Comparison of ENCODE assay signal across 29 cellular contexts in the genomic region with DNA sequence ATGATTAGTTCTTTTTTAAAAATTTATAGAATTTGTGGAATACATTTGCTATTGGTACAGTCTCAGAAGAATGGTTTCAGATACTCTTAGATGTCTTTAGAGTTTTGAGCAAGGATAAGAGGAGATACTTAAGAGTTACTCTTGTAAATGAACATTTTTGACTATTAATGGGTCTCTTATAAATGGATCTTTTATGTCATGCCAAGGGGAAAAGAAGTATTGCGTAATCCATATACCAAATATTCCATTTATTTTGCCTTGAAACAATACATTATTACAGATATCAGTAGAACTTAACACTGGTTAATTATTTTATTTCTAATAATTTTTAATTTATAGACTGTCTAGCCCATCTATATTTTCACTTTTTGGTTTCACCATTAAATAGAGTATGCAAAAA. TPM values are rescaled to one million over a fixed set of nuclear protein-coding genes. Genes with fewer than 3 reads are reported as not detected.
DNase-seq lines count a peak whose midpoint lies in the region; ATAC-seq, FAIRE-seq and TF ChIP-seq lines count a peak whose summit lies in the region.
"Had no signal": no experiment of that assay in that cellular context is flagged by ENCODE, and none has a peak within 500 bp of the region (broad histone marks: within the 10 kb centered on the region; RNA-seq: fewer than 3 reads in every experiment).

No MANE protein-coding gene starts in this region.

- H3K23me2 ChIP-seq in H1 (ENCODE audit: low read depth, low read length): no peaks in the 10 kb centered on the region

- no peak overlapping the region for H3K14ac ChIP-seq in H1 (ENCODE audit: insufficient read length)

- 74% methylated on average over 1 of the region's 1 CpG for WGBS in HepG2 (ENCODE audit: low lambda C conversion rate)
- 100% methylated on average over 1 of the region's 1 CpG for WGBS in right lobe of liver (ENCODE audit: insufficient coverage, low coverage, low lambda C conversion rate, missing lambda C conversion rate)
- WGBS in H1 (ENCODE audit: extremely low coverage in 1 of 2, insufficient coverage in 1 of 2, insufficient read length in 1 of 2, insufficient replicate concordance in 2 of 2, low coverage in 1 of 2, low lambda C conversion rate in 2 of 2, missing lambda C conversion rate in 1 of 2), 2 experiments: 88% methylated on average over 1 of the region's 1 CpG; no CpG with 5 or more reads in 1 of the 2 experiments

- H3K9ac ChIP-seq in HepG2 (ENCODE audit: insufficient read depth, low read depth, low read length): no peak overlapping the region
- H3K9ac ChIP-seq in H1 (replicated peaks in 1 of 4; ENCODE audit: extremely low read depth in 1 of 4, low read depth in 3 of 4, low read length in 3 of 4): no peak overlapping the region
- H3K9ac ChIP-seq: BLaER1 had no signal

- no peak for TF ChIP-seq CTCF in HepG2 (CRISPR knock-in tag; IDR thresholded peaks at IDR 0.05)
- no peak for TF ChIP-seq CTCF in right lobe of liver (IDR thresholded peaks at IDR 0.05)
- TF ChIP-seq CTCF in H1 (IDR thresholded peaks at IDR 0.05; ENCODE audit: control extremely low read depth in 1 of 3, insufficient read depth in 1 of 3, low read depth in 1 of 3, low read length in 3 of 3): no peak

- POLR2A ChIA-PET in HepG2 (lab: Yijun Ruan, JAX): no interaction called here
- POLR2A ChIA-PET in H1 (lab: Charles Lee; ENCODE audit: partially characterized antibody): no interaction called here

- BruUV-seq in HepG2 (replicated peaks; lab: Mats Ljungman, UMichigan): no TSS peak

- no peak overlapping the region for H4K5ac ChIP-seq in H1 (ENCODE audit: insufficient read length, low read depth, low read length)

- H3K79me2 ChIP-seq in HepG2 (ENCODE audit: insufficient read depth, low read length) (no peaks in the 10 kb centered on the region), H1 (ENCODE audit: control insufficient read depth in 1 of 2, insufficient read depth in 2 of 2, low read length in 2 of 2) (no peaks in the 10 kb centered on the region)

- no peak for TF ChIP-seq RAD21 in HepG2 (CRISPR knock-in tag; IDR thresholded peaks at IDR 0.05)
- no peak for TF ChIP-seq RAD21 in Ishikawa (IDR thresholded peaks at IDR 0.05; ENCODE audit: low read depth)
- no peak for TF ChIP-seq RAD21 in H1 (IDR thresholded peaks at IDR 0.05 in 1 of 2, conservative IDR thresholded peaks at IDR 0.05 in 1 of 2; ENCODE audit: low read depth in 2 of 2, low read length in 2 of 2)

- H3K27ac ChIP-seq in HepG2 (ENCODE audit: extremely low read length, insufficient read depth, low read length) (no peak overlapping the region), right lobe of liver (no peak overlapping the region), H1 (ENCODE audit: low read depth, low read length) (no peak overlapping the region)
- H3K27ac ChIP-seq: 22Rv1, BLaER1 had no signal

- CTCF ChIA-PET in HepG2 (lab: Yijun Ruan, JAX; ENCODE audit: low intra/inter-chr PET ratio, low total read pairs): no interaction called here
- CTCF ChIA-PET in H1 (lab: Charles Lee; ENCODE audit: partially characterized antibody): interaction anchor here (1.5 kb wide), 1 partner anchor 31 kb away, joined by 6 read pairs; no protein-coding TSS in a partner anchor

- in situ Hi-C loops in HepG2 (cut with HindIII; ENCODE audit: extremely low pct_ligation_motif_present, low pct_unique_long_range_greater_than_20kb): no loop called here

- H2AK5ac ChIP-seq in H1 (ENCODE audit: low read depth, low read length): no peak overlapping the region

- intact Hi-C loops in HepG2 (cut with micrococcal nuclease; ENCODE audit: unreplicated experiment): no loop called here
- intact Hi-C loops in right lobe of liver (cut with DNase I): no loop called here

- H3K4me3 ChIP-seq in HepG2 (replicated peaks in 1 of 3; ENCODE audit: insufficient read depth in 1 of 3, low read depth in 2 of 3, low read length in 3 of 3): no peak overlapping the region
- no peak overlapping the region for H3K4me3 ChIP-seq in right lobe of liver
- H3K4me3 ChIP-seq in H1 (ENCODE audit: extremely low read depth in 1 of 4, insufficient read depth in 2 of 4, low read depth in 3 of 4, low read length in 4 of 4): no peak overlapping the region
- H3K4me3 ChIP-seq: BLaER1, GM12878 had no signal

- H3K18ac ChIP-seq in H1 (ENCODE audit: extremely low read depth, low read length): no peak overlapping the region

- no peak for FAIRE-seq in HepG2 (lab: Jason Lieb, UNC)
- FAIRE-seq in H1 (lab: Jason Lieb, UNC): no peak
- FAIRE-seq: GM12878, GM12892, GM18507 had no signal

- peaks cover 5% of the 10 kb centered on the region for H3K9me3 ChIP-seq in HepG2 (ENCODE audit: low read length)
- H3K9me3 ChIP-seq in right lobe of liver: no peaks in the 10 kb centered on the region
- peaks cover 0 to 4% of the 10 kb centered on the region in 2 experiments; a peak in 1 of 4 replicates for H3K9me3 ChIP-seq in H1 (ENCODE audit: insufficient read depth in 2 of 2, low read depth in 1 of 2, low read length in 1 of 2)
- H3K9me3 ChIP-seq: BE2C had no signal

- no peaks in the 10 kb centered on the region for H3K79me1 ChIP-seq in H1 (ENCODE audit: low read depth, low read length)

- H2BK20ac ChIP-seq in H1 (ENCODE audit: low read length): no peak overlapping the region

- H3K4me1 ChIP-seq in HepG2 (ENCODE audit: insufficient read depth, low read length): no peaks in the 10 kb centered on the region
- H3K4me1 ChIP-seq in right lobe of liver: no peaks in the 10 kb centered on the region
- H3K4me1 ChIP-seq in H1 (replicated peaks in 1 of 4; ENCODE audit: control insufficient read depth in 3 of 4, insufficient read depth in 4 of 4, low read length in 3 of 4): no peaks in the 10 kb centered on the region; a peak in 1 of 7 replicates
- H3K4me1 ChIP-seq: BE2C, BLaER1 had no signal

- H3K4ac ChIP-seq in H1 (replicated peaks; ENCODE audit: insufficient read length, low read depth, low read length): no peak overlapping the region

- H2BK120ac ChIP-seq in H1 (replicated peaks; ENCODE audit: low read depth, low read length): no peak overlapping the region

- no peak overlapping the region for H4K91ac ChIP-seq in H1 (replicated peaks; ENCODE audit: insufficient read length, low read length)

- H3K56ac ChIP-seq in H1 (replicated peaks; ENCODE audit: insufficient read length, low read depth, low read length): no peak overlapping the region

- no peak for ATAC-seq in HepG2
- ATAC-seq in right lobe of liver: no peak
- ATAC-seq in GM19023 (IDR thresholded peaks at IDR 0.05; ENCODE audit: unreplicated experiment): no peak
- ATAC-seq: GM12878 had no signal

- H3K4me2 ChIP-seq in HepG2 (ENCODE audit: low read depth, low read length) (no peak overlapping the region), H1 (ENCODE audit: insufficient read depth in 1 of 2, low read depth in 2 of 2, low read length in 2 of 2) (no peak overlapping the region)
- H3K4me2 ChIP-seq: BLaER1 had no signal

- H3K36me3 ChIP-seq in HepG2 (replicated peaks in 1 of 2; ENCODE audit: control insufficient read depth in 1 of 2, insufficient read depth in 2 of 2, low read length in 2 of 2): no peaks in the 10 kb centered on the region
- H3K36me3 ChIP-seq in right lobe of liver: no peaks in the 10 kb centered on the region
- no peaks in the 10 kb centered on the region for H3K36me3 ChIP-seq in H1 (ENCODE audit: control insufficient read depth in 2 of 4, insufficient read depth in 4 of 4, low read length in 3 of 4)
- H3K36me3 ChIP-seq: BE2C had no signal

- TF ChIP-seq POLR2A in HepG2 (IDR thresholded peaks at IDR 0.05; ENCODE audit: insufficient read depth in 1 of 2, low read depth in 2 of 2, low read length in 2 of 2) (no peak), right lobe of liver (IDR thresholded peaks at IDR 0.05) (no peak), H1 (IDR thresholded peaks at IDR 0.05; ENCODE audit: control extremely low read depth in 1 of 2, low read depth in 2 of 2, low read length in 2 of 2) (no peak)

- H2BK12ac ChIP-seq in H1 (ENCODE audit: low read depth, low read length): no peak overlapping the region

- no peak overlapping the region for H2BK5ac ChIP-seq in H1 (ENCODE audit: low read depth, low read length)

- H3K23ac ChIP-seq in H1 (ENCODE audit: insufficient read length): no peak overlapping the region

- H2AFZ ChIP-seq in HepG2 (ENCODE audit: low read length): no peak overlapping the region
- no peak overlapping the region for H2AFZ ChIP-seq in H1 (ENCODE audit: low read length)

- H3K27me3 ChIP-seq in HepG2 (ENCODE audit: control insufficient read depth in 1 of 2, insufficient read depth in 2 of 2, low read length in 2 of 2) (no peaks in the 10 kb centered on the region; a peak in 1 of 5 replicates), right lobe of liver (no peaks in the 10 kb centered on the region), H1 (replicated peaks in 1 of 4; ENCODE audit: control insufficient read depth in 3 of 4, extremely low read depth in 1 of 4, insufficient read depth in 3 of 4, low read length in 3 of 4) (no peaks in the 10 kb centered on the region)
- H3K27me3 ChIP-seq: BE2C, BLaER1 had no signal

- no peak overlapping the region for H4K8ac ChIP-seq in H1 (ENCODE audit: extremely low read depth, insufficient read depth, low read length)

- no peak overlapping the region for H2BK15ac ChIP-seq in H1 (ENCODE audit: low read length)

- no peak for DNase-seq in HepG2 (ENCODE audit: low spot score)
- DNase-seq in right lobe of liver: no peak
- DNase-seq in H1 (ENCODE audit: low read depth in 1 of 2, low spot score in 2 of 2): no peak
- DNase-seq in stimulated activated CD4-positive, alpha-beta T cell treated with anti-CD3 and anti-CD28 coated beads, Interleukin-15, amount 100 ng/mL, for 24 hours: no peak
- no peak for DNase-seq in middle frontal gyrus (ENCODE audit: extremely low spot score, low spot score)
- DNase-seq: ACHN; BE2C; C1 segment of cervical spinal cord; CD4-positive, alpha-beta memory T cell; CD4-positive, CD25-positive, alpha-beta regulatory T cell; CD8-positive, alpha-beta memory T cell; COR-L47; DMS 273 treated with DMSO at 0.1 percent for 48 hours; DMS153; DMS53; DMS79; DND-41; EL; GDM1 had no signal

- TF ChIP-seq EP300 in HepG2 (IDR thresholded peaks at IDR 0.05; ENCODE audit: low read depth in 2 of 2, low read length in 2 of 2) (no peak), HepG2 (CRISPR knock-in tag; IDR thresholded peaks at IDR 0.05; ENCODE audit: borderline replicate concordance) (no peak), Ishikawa (IDR thresholded peaks at IDR 0.05; ENCODE audit: borderline replicate concordance) (no peak), H1 (IDR thresholded peaks at IDR 0.05; ENCODE audit: borderline replicate concordance in 1 of 2, low read depth in 2 of 2, low read length in 2 of 2) (no peak)

- H4K20me1 ChIP-seq in HepG2 (ENCODE audit: insufficient read depth, low read length) (no peaks in the 10 kb centered on the region), H1 (replicated peaks in 1 of 2; ENCODE audit: control insufficient read depth in 1 of 2, insufficient read depth in 2 of 2, low read length in 2 of 2) (peaks cover 0 to 2% of the 10 kb centered on the region in 2 experiments)
- H4K20me1 ChIP-seq: BLaER1 had no signal

RNA-seq across cellular contexts. Expression of a gene that starts 17.2 kb away (rescaled TPM):
- total RNA-seq in HepG2 (2016; rRNA removed; fragmentation: Illumina TruSeq; extraction: Trizol) (0.09 TPM in 1 of 2 replicates, not detected in the other), right lobe of liver (under 1 TPM; 0.04 to 0.31 (median 0.15) TPM)
- total RNA-seq in HepG2 (2016; cell fraction: cytosol; rRNA removed; fragmentation: Illumina TruSeq; extraction: Trizol; ENCODE audit: low read depth): not detected in 2 replicates
- total RNA-seq in HepG2 (2016; cell fraction: insoluble cytoplasmic fraction; rRNA removed; fragmentation: Illumina TruSeq; extraction: Trizol): 0.02 TPM in 1 of 2 replicates, not detected in the other
- total RNA-seq in HepG2 (2016; cell fraction: membrane; rRNA removed; fragmentation: Illumina TruSeq; extraction: Trizol): not detected in 2 replicates
- 0.06 and 0.09 TPM in 2 replicates for total RNA-seq in HepG2 (2016; cell fraction: nucleus; rRNA removed; fragmentation: Illumina TruSeq; extraction: Trizol)
- polyA plus RNA-seq in HepG2 (2011; rRNA removed) (0.03 and 0.05 TPM in 2 replicates), H1 (2011; rRNA removed) (0.06 TPM in 2 replicates)
- polyA plus RNA-seq in HepG2 (2011; cell fraction: cytosol; rRNA removed): 0.01 TPM in 1 of 2 replicates, not detected in the other
- polyA plus RNA-seq in HepG2 (2011; cell fraction: nucleus; rRNA removed): 0.10 and 0.14 TPM in 2 replicates
- 0.05 and 0.20 TPM in 2 replicates for polyA plus RNA-seq in HepG2 (2012)
- polyA plus RNA-seq in HepG2 (2016; cell fraction: cytosol; fragmentation: Illumina TruSeq; extraction: Trizol; ENCODE audit: low read depth): not detected in 2 replicates
- polyA plus RNA-seq in HepG2 (2016; cell fraction: insoluble cytoplasmic fraction; fragmentation: Illumina TruSeq; extraction: Trizol; ENCODE audit: low read depth): not detected in 2 replicates
- polyA plus RNA-seq in HepG2 (2016; cell fraction: membrane; fragmentation: Illumina TruSeq; extraction: Trizol; ENCODE audit: low read depth): not detected in 2 replicates
- polyA plus RNA-seq in HepG2 (2016; cell fraction: nucleus; fragmentation: Illumina TruSeq; extraction: Trizol; ENCODE audit: insufficient read depth, low read depth): 0.24 and 0.34 TPM in 2 replicates
- 0.04 and 0.40 TPM in 2 replicates for polyA minus RNA-seq in HepG2 (2011; rRNA and poly(A)+ RNA removed; ENCODE audit: low replicate concordance)
- not detected in 2 replicates for polyA minus RNA-seq in HepG2 (2011; cell fraction: cytosol; rRNA and poly(A)+ RNA removed)
- polyA minus RNA-seq in HepG2 (2011; cell fraction: nucleus; rRNA and poly(A)+ RNA removed): 0.12 and 0.26 TPM in 2 replicates
- 0.15 and 0.17 TPM in 2 replicates for total RNA-seq in H1 (2021; fragmentation: NEBNext Ultra II Directional; extraction: Animal tissue kit (Norgen Biotek cat#: 25700))
- 0.08 TPM for polyA plus RNA-seq in H1 (2011; cell fraction: cytosol; rRNA removed)
- polyA plus RNA-seq in H1 (2011; cell fraction: nucleus; rRNA removed): 0.31 TPM
- 0.04 to 0.17 TPM (median 0.09 TPM) in 4 replicates for polyA plus RNA-seq in H1 (2012, experiment 1 of 2)
- not detected for polyA plus RNA-seq in H1 (2012, experiment 2 of 2)
- 0.10 TPM for polyA plus RNA-seq in H1 (2013, experiment 1 of 2)
- 0.06 TPM for polyA plus RNA-seq in H1 (2013, experiment 2 of 2)
- polyA minus RNA-seq in H1 (2011; rRNA and poly(A)+ RNA removed): 0.16 and 0.22 TPM in 2 replicates
- polyA minus RNA-seq in H1 (2011; cell fraction: cytosol; rRNA and poly(A)+ RNA removed): not detected
- 0.30 TPM for polyA minus RNA-seq in H1 (2011; cell fraction: nucleus; rRNA and poly(A)+ RNA removed)
- total RNA-seq: A172, G401 had no signal
- polyA plus RNA-seq: CD14-positive monocyte; CD4-positive, alpha-beta memory T cell; CD8-positive, alpha-beta memory T cell had no signal

RNA-seq across cellular contexts. Expression of a gene that starts 25.9 kb away (rescaled TPM):
- 72.8 and 104 TPM in 2 replicates for total RNA-seq in HepG2 (2016; rRNA removed; fragmentation: Illumina TruSeq; extraction: Trizol)
- 13.6 and 16.4 TPM in 2 replicates for total RNA-seq in HepG2 (2016; cell fraction: cytosol; rRNA removed; fragmentation: Illumina TruSeq; extraction: Trizol; ENCODE audit: low read depth)
- total RNA-seq in HepG2 (2016; cell fraction: insoluble cytoplasmic fraction; rRNA removed; fragmentation: Illumina TruSeq; extraction: Trizol): 69.2 and 97.7 TPM in 2 replicates
- 56.3 and 58.8 TPM in 2 replicates for total RNA-seq in HepG2 (2016; cell fraction: membrane; rRNA removed; fragmentation: Illumina TruSeq; extraction: Trizol)
- 47.4 and 53.5 TPM in 2 replicates for total RNA-seq in HepG2 (2016; cell fraction: nucleus; rRNA removed; fragmentation: Illumina TruSeq; extraction: Trizol)
- polyA plus RNA-seq in HepG2 (2011; rRNA removed): 20.4 and 27.5 TPM in 2 replicates
- 14.8 and 17.8 TPM in 2 replicates for polyA plus RNA-seq in HepG2 (2011; cell fraction: cytosol; rRNA removed)
- polyA plus RNA-seq in HepG2 (2011; cell fraction: nucleus; rRNA removed): 8.6 and 9.0 TPM in 2 replicates
- polyA plus RNA-seq in HepG2 (2012): 14.5 and 22.9 TPM in 2 replicates
- polyA plus RNA-seq in HepG2 (2016; cell fraction: cytosol; fragmentation: Illumina TruSeq; extraction: Trizol; ENCODE audit: low read depth): 7.4 and 10.7 TPM in 2 replicates
- 72.6 and 73.0 TPM in 2 replicates for polyA plus RNA-seq in HepG2 (2016; cell fraction: insoluble cytoplasmic fraction; fragmentation: Illumina TruSeq; extraction: Trizol; ENCODE audit: low read depth)
- polyA plus RNA-seq in HepG2 (2016; cell fraction: membrane; fragmentation: Illumina TruSeq; extraction: Trizol; ENCODE audit: low read depth): 24.7 and 25.0 TPM in 2 replicates
- 45.9 and 47.3 TPM in 2 replicates for polyA plus RNA-seq in HepG2 (2016; cell fraction: nucleus; fragmentation: Illumina TruSeq; extraction: Trizol; ENCODE audit: insufficient read depth, low read depth)
- polyA minus RNA-seq in HepG2 (2011; rRNA and poly(A)+ RNA removed; ENCODE audit: low replicate concordance): 26.5 and 27.6 TPM in 2 replicates
- polyA minus RNA-seq in HepG2 (2011; cell fraction: cytosol; rRNA and poly(A)+ RNA removed): 29.6 and 33.6 TPM in 2 replicates
- 40.9 and 45.2 TPM in 2 replicates for polyA minus RNA-seq in HepG2 (2011; cell fraction: nucleus; rRNA and poly(A)+ RNA removed)
- total RNA-seq in right lobe of liver: 10 to 100 TPM; 23.2 to 34.1 (median 25.6) TPM
- total RNA-seq in H1 (2021; fragmentation: NEBNext Ultra II Directional; extraction: Animal tissue kit (Norgen Biotek cat#: 25700)): 67.2 and 71.0 TPM in 2 replicates
- polyA plus RNA-seq in H1 (2011; rRNA removed): 33.1 and 41.2 TPM in 2 replicates
- polyA plus RNA-seq in H1 (2011; cell fraction: cytosol; rRNA removed): 49.7 TPM
- polyA plus RNA-seq in H1 (2011; cell fraction: nucleus; rRNA removed): 30.7 TPM
- 35.8 to 47.3 TPM (median 40.6 TPM) in 4 replicates for polyA plus RNA-seq in H1 (2012, experiment 1 of 2)
- polyA plus RNA-seq in H1 (2012, experiment 2 of 2): 1.9 TPM
- 31.9 TPM for polyA plus RNA-seq in H1 (2013, experiment 1 of 2)
- polyA plus RNA-seq in H1 (2013, experiment 2 of 2): 35.3 TPM
- 50.8 and 76.0 TPM in 2 replicates for polyA minus RNA-seq in H1 (2011; rRNA and poly(A)+ RNA removed)
- polyA minus RNA-seq in H1 (2011; cell fraction: cytosol; rRNA and poly(A)+ RNA removed): 59.6 TPM
- 73.7 TPM for polyA minus RNA-seq in H1 (2011; cell fraction: nucleus; rRNA and poly(A)+ RNA removed)

RNA-seq across cellular contexts. Expression of a gene that starts 29.2 kb away (rescaled TPM):
- total RNA-seq in HepG2 (2016; rRNA removed; fragmentation: Illumina TruSeq; extraction: Trizol) (51.6 and 66.6 TPM in 2 replicates), right lobe of liver (10 to 100 TPM; 48.9 to 82.7 (median 60.8) TPM)
- 6.1 and 7.9 TPM in 2 replicates for total RNA-seq in HepG2 (2016; cell fraction: cytosol; rRNA removed; fragmentation: Illumina TruSeq; extraction: Trizol; ENCODE audit: low read depth)
- 53.3 and 58.7 TPM in 2 replicates for total RNA-seq in HepG2 (2016; cell fraction: insoluble cytoplasmic fraction; rRNA removed; fragmentation: Illumina TruSeq; extraction: Trizol)
- 17.7 and 20.2 TPM in 2 replicates for total RNA-seq in HepG2 (2016; cell fraction: membrane; rRNA removed; fragmentation: Illumina TruSeq; extraction: Trizol)
- 56.2 and 69.6 TPM in 2 replicates for total RNA-seq in HepG2 (2016; cell fraction: nucleus; rRNA removed; fragmentation: Illumina TruSeq; extraction: Trizol)
- polyA plus RNA-seq in HepG2 (2011; rRNA removed) (36.1 and 40.1 TPM in 2 replicates), H1 (2011; rRNA removed) (72.5 and 86.6 TPM in 2 replicates)
- polyA plus RNA-seq in HepG2 (2011; cell fraction: cytosol; rRNA removed): 24.4 and 32.3 TPM in 2 replicates
- polyA plus RNA-seq in HepG2 (2011; cell fraction: nucleus; rRNA removed): 9.6 and 12.2 TPM in 2 replicates
- 20.5 and 27.5 TPM in 2 replicates for polyA plus RNA-seq in HepG2 (2012)
- polyA plus RNA-seq in HepG2 (2016; cell fraction: cytosol; fragmentation: Illumina TruSeq; extraction: Trizol; ENCODE audit: low read depth): 7.0 and 7.2 TPM in 2 replicates
- 34.2 and 35.6 TPM in 2 replicates for polyA plus RNA-seq in HepG2 (2016; cell fraction: insoluble cytoplasmic fraction; fragmentation: Illumina TruSeq; extraction: Trizol; ENCODE audit: low read depth)
- polyA plus RNA-seq in HepG2 (2016; cell fraction: membrane; fragmentation: Illumina TruSeq; extraction: Trizol; ENCODE audit: low read depth): 12.0 and 13.3 TPM in 2 replicates
- polyA plus RNA-seq in HepG2 (2016; cell fraction: nucleus; fragmentation: Illumina TruSeq; extraction: Trizol; ENCODE audit: insufficient read depth, low read depth): 54.9 and 61.4 TPM in 2 replicates
- polyA minus RNA-seq in HepG2 (2011; rRNA and poly(A)+ RNA removed; ENCODE audit: low replicate concordance): 182 and 425 TPM in 2 replicates
- 46.3 and 60.5 TPM in 2 replicates for polyA minus RNA-seq in HepG2 (2011; cell fraction: cytosol; rRNA and poly(A)+ RNA removed)
- polyA minus RNA-seq in HepG2 (2011; cell fraction: nucleus; rRNA and poly(A)+ RNA removed): 35.8 and 42.9 TPM in 2 replicates
- total RNA-seq in H1 (2021; fragmentation: NEBNext Ultra II Directional; extraction: Animal tissue kit (Norgen Biotek cat#: 25700)): 86.7 and 94.4 TPM in 2 replicates
- 51.6 TPM for polyA plus RNA-seq in H1 (2011; cell fraction: cytosol; rRNA removed)
- polyA plus RNA-seq in H1 (2011; cell fraction: nucleus; rRNA removed): 54.2 TPM
- 32.0 to 50.1 TPM (median 41.5 TPM) in 4 replicates for polyA plus RNA-seq in H1 (2012, experiment 1 of 2)
- 13.5 TPM for polyA plus RNA-seq in H1 (2012, experiment 2 of 2)
- 88.9 TPM for polyA plus RNA-seq in H1 (2013, experiment 1 of 2)
- polyA plus RNA-seq in H1 (2013, experiment 2 of 2): 111 TPM
- polyA minus RNA-seq in H1 (2011; rRNA and poly(A)+ RNA removed): 250 and 322 TPM in 2 replicates
- 84.2 TPM for polyA minus RNA-seq in H1 (2011; cell fraction: cytosol; rRNA and poly(A)+ RNA removed)
- polyA minus RNA-seq in H1 (2011; cell fraction: nucleus; rRNA and poly(A)+ RNA removed): 100 TPM
